Comparison of ENCODE assay signal across 8 cellular contexts in the genomic region with DNA sequence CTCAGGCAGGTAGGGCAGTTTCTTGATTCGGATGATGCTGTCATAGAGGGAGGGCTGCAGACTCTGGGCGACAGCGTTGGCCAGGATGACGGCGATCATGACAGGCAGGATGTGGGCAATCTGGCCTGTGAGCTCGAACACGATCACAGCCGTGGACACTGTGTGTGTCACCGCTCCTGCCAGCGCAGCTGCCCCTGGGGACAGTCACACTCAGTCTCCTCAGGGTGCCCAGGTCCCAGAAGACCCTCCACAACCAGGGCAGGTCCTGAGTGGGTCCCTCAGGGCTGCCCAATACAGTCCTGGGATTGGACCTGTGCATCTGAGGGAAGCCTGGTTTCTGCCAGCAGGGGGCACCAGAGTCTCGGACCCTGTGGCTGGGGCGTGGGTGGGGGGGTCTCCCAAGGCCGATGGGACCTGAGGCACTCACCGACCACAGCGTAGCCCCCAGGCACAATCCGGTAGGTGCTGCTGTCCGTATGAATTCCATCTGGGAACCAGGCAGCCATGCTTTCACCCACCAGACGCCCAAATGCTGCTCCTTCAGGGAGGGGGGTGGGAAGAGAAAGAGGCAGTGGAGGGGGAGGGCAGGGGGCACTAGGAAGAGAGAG. TPM values are rescaled to one million over a fixed set of nuclear protein-coding genes. Genes with fewer than 3 reads are reported as not detected.
DNase-seq lines count a peak whose midpoint lies in the region; ATAC-seq and TF ChIP-seq lines count a peak whose summit lies in the region.

No MANE protein-coding gene starts in this region.

- no peaks in the 10 kb centered on the region for H3K27me3 ChIP-seq in esophagus squamous epithelium

- peak; percentile 72 for DNase-seq in activated CD8-positive, alpha-beta memory T cell treated with anti-CD3 and anti-CD28 coated beads, Interleukin-2, amount 10 ng/mL, durations not matched to agents 7 days and 5 days
- DNase-seq in esophagus squamous epithelium (lab: John Stamatoyannopoulos, UW) (no peak), osteocyte (ENCODE audit: extremely low spot score, unreplicated experiment) (no peak), NOMO-1 treated with DMSO at 0.1 percent for 48 hours (lab: John Stamatoyannopoulos, UW; ENCODE audit: unreplicated experiment) (no peak)

- no peak overlapping the region for H3K4me3 ChIP-seq in esophagus squamous epithelium

- no peaks in the 10 kb centered on the region for H3K9me3 Mint-ChIP-seq in activated CD8-positive, alpha-beta memory T cell treated with anti-CD3 and anti-CD28 coated beads, Interleukin-2, amount 10 ng/mL, durations not matched to agents 7 days and 5 days (ENCODE audit: low read depth)
- no peaks in the 10 kb centered on the region for H3K9me3 Mint-ChIP-seq in osteocyte (ENCODE audit: unreplicated experiment)

- TF ChIP-seq CTCF in GM12872 (IDR thresholded peaks at IDR 0.05; ENCODE audit: insufficient read depth, low read depth, low read length) (peak; percentile 88), LNCAP (IDR thresholded peaks at IDR 0.05) (peak; percentile 90), esophagus squamous epithelium (IDR thresholded peaks at IDR 0.05) (peak; percentile 42 to 73 (median 62)), osteocyte (IDR thresholded peaks at IDR 0.05) (peak; percentile 72)

- intact Hi-C loops in esophagus squamous epithelium (cut with DNase I), result loop anchor here (10.0 kb wide), 1 partner anchor 49 kb away; no protein-coding TSS in a partner anchor

- H3K27me3 Mint-ChIP-seq in activated CD8-positive, alpha-beta memory T cell treated with anti-CD3 and anti-CD28 coated beads, Interleukin-2, amount 10 ng/mL, durations not matched to agents 7 days and 5 days, result no peaks in the 10 kb centered on the region
- no peaks in the 10 kb centered on the region for H3K27me3 Mint-ChIP-seq in osteocyte (ENCODE audit: unreplicated experiment)

- H3K4me3 Mint-ChIP-seq in activated CD8-positive, alpha-beta memory T cell treated with anti-CD3 and anti-CD28 coated beads, Interleukin-2, amount 10 ng/mL, durations not matched to agents 7 days and 5 days, result no peak overlapping the region
- H3K4me3 Mint-ChIP-seq in osteocyte (ENCODE audit: unreplicated experiment), result no peak overlapping the region

- peak overlapping the region; percentile 8 for H3K27ac Mint-ChIP-seq in activated CD8-positive, alpha-beta memory T cell treated with anti-CD3 and anti-CD28 coated beads, Interleukin-2, amount 10 ng/mL, durations not matched to agents 7 days and 5 days
- no peak overlapping the region for H3K27ac Mint-ChIP-seq in osteocyte (ENCODE audit: unreplicated experiment)

- H3K4me1 Mint-ChIP-seq in activated CD8-positive, alpha-beta memory T cell treated with anti-CD3 and anti-CD28 coated beads, Interleukin-2, amount 10 ng/mL, durations not matched to agents 7 days and 5 days, result peaks cover 5% of the 10 kb centered on the region
- H3K4me1 Mint-ChIP-seq in osteocyte (ENCODE audit: unreplicated experiment), result peaks cover 14% of the 10 kb centered on the region

- ATAC-seq in activated CD8-positive, alpha-beta memory T cell treated with anti-CD3 and anti-CD28 coated beads, Interleukin-2, amount 10 ng/mL, durations not matched to agents 7 days and 5 days, result peak; percentile 81
- no peak for ATAC-seq in GM18520 (IDR thresholded peaks at IDR 0.05; ENCODE audit: unreplicated experiment)
- no peak for ATAC-seq in GM19455 (IDR thresholded peaks at IDR 0.05; ENCODE audit: unreplicated experiment)

- H3K9me3 ChIP-seq in esophagus squamous epithelium, result no peaks in the 10 kb centered on the region

- no peak for TF ChIP-seq POLR2A in esophagus squamous epithelium (IDR thresholded peaks at IDR 0.05)

- no peak overlapping the region for H3K27ac ChIP-seq in esophagus squamous epithelium

- no peaks in the 10 kb centered on the region for H3K36me3 Mint-ChIP-seq in activated CD8-positive, alpha-beta memory T cell treated with anti-CD3 and anti-CD28 coated beads, Interleukin-2, amount 10 ng/mL, durations not matched to agents 7 days and 5 days
- peaks cover 13% of the 10 kb centered on the region for H3K36me3 Mint-ChIP-seq in osteocyte (ENCODE audit: unreplicated experiment)

- peaks cover 0 to 27% (median 0%) of the 10 kb centered on the region in 3 donors for H3K4me1 ChIP-seq in esophagus squamous epithelium

- WGBS in esophagus squamous epithelium, 2 donors, result 26 to 69% methylated on average over 4 to 5 of the region's 18 CpGs

- CTCF ChIA-PET in activated CD8-positive, alpha-beta memory T cell treated with anti-CD3 and anti-CD28 coated beads, Interleukin-2, amount 10 ng/mL, durations not matched to agents 7 days and 5 days (lab: Charles Lee), result interaction anchor here (0.5 to 2.1 kb wide), 15 partner anchors 9 to 590 kb away, joined by 3 to 13 read pairs (median 4); a partner anchor contains a TSS

- H3K36me3 ChIP-seq in esophagus squamous epithelium, result peaks cover 0 to 35% (median 0%) of the 10 kb centered on the region in 3 donors

RNA-seq across cellular contexts. Expression of a gene that starts 7.2 kb away (rescaled TPM):
- 1 to 10 TPM; 3.4 to 4.1 TPM for total RNA-seq in activated CD8-positive, alpha-beta memory T cell treated with anti-CD3 and anti-CD28 coated beads, Interleukin-2, amount 10 ng/mL, durations not matched to agents 7 days and 5 days
- total RNA-seq in esophagus squamous epithelium, result 1 to 10 TPM; 2.1 to 4.2 (median 3.0) TPM
- 9.4 and 9.7 TPM in 2 replicates for total RNA-seq in osteocyte

RNA-seq across cellular contexts. Expression of a gene that starts 7.3 kb away (rescaled TPM):
- 100 to 1,000 TPM in 1 of 2 experiments, 10 to 100 TPM in 1; 84.3 to 104 TPM for total RNA-seq in activated CD8-positive, alpha-beta memory T cell treated with anti-CD3 and anti-CD28 coated beads, Interleukin-2, amount 10 ng/mL, durations not matched to agents 7 days and 5 days
- total RNA-seq in esophagus squamous epithelium (10 to 100 TPM; 49.5 to 98.5 (median 64.9) TPM), osteocyte (56.4 and 57.7 TPM in 2 replicates)

RNA-seq across cellular contexts. Expression of a gene that starts 16.8 kb away (rescaled TPM):
- total RNA-seq in activated CD8-positive, alpha-beta memory T cell treated with anti-CD3 and anti-CD28 coated beads, Interleukin-2, amount 10 ng/mL, durations not matched to agents 7 days and 5 days, result 1 to 10 TPM; 3.1 to 4.5 TPM
- total RNA-seq in esophagus squamous epithelium, result 10 to 100 TPM in 2 of 4 donors, 1 to 10 TPM in 2; 7.4 to 20.2 (median 10.4) TPM
- 10.1 and 11.3 TPM in 2 replicates for total RNA-seq in osteocyte

RNA-seq across cellular contexts. Expression of a gene that starts 23.8 kb away (rescaled TPM):
- not detected for total RNA-seq in activated CD8-positive, alpha-beta memory T cell treated with anti-CD3 and anti-CD28 coated beads, Interleukin-2, amount 10 ng/mL, durations not matched to agents 7 days and 5 days
- under 1 TPM in 1 of 4 donors, not detected in 3; 0.57 TPM for total RNA-seq in esophagus squamous epithelium
- total RNA-seq in osteocyte, result not detected in 2 replicates

RNA-seq across cellular contexts. Expression of a gene that starts 25.6 kb away (rescaled TPM):
- total RNA-seq in activated CD8-positive, alpha-beta memory T cell treated with anti-CD3 and anti-CD28 coated beads, Interleukin-2, amount 10 ng/mL, durations not matched to agents 7 days and 5 days, result not detected
- total RNA-seq in esophagus squamous epithelium (10 to 100 TPM in 1 of 4 donors, 1 to 10 TPM in 1, under 1 TPM in 2; 0.11 to 10.7 (median 2.8) TPM), osteocyte (2.7 and 4.4 TPM in 2 replicates)
